ENCODE assay signal across 12 cellular contexts in genomic region chr7:1036164-1036928, GRCh38. TPM values are rescaled to one million over a fixed set of nuclear protein-coding genes. Genes with fewer than 3 reads are reported as not detected.
"Had no signal": no experiment of that assay in that cellular context is flagged by ENCODE, and none has a peak within 500 bp of the region (broad histone marks: within the 10 kb centered on the region; RNA-seq: fewer than 3 reads in every experiment).

No MANE protein-coding gene starts in this region.

RNA-seq across cellular contexts. Expression of gene GPER1, which starts 51.6 kb away (rescaled TPM):
- total RNA-seq: activated CD4-positive, alpha-beta T cell treated with anti-CD3 and anti-CD28 coated beads, Interleukin-2, amount 10 ng/mL, durations not matched to agents 24 days and 14 days; activated CD8-positive, alpha-beta memory T cell treated with anti-CD3 and anti-CD28 coated beads for 36 hours had no signal

RNA-seq across cellular contexts. Expression of gene CYP2W1, which starts 53.4 kb away (rescaled TPM):
- total RNA-seq: activated B cell treated with CpG ODN at 0.5 μM for 24 hours; activated CD4-positive, alpha-beta memory T cell treated with anti-CD3 and anti-CD28 coated beads for 36 hours; activated CD4-positive, alpha-beta T cell treated with anti-CD3 and anti-CD28 coated beads, Interleukin-2, amount 10 ng/mL, durations not matched to agents 24 days and 14 days; activated CD8-positive, alpha-beta memory T cell treated with anti-CD3 and anti-CD28 coated beads for 36 hours; activated CD8-positive, alpha-beta T cell treated with anti-CD3 and anti-CD28 coated beads for 36 hours; activated naive CD8-positive, alpha-beta T cell treated with anti-CD3 and anti-CD28 coated beads, Interleukin-2, amount 10 ng/mL, durations not matched to agents 7 days and 5 days; activated T-helper 2 cell treated with anti-CD3 and anti-CD28 coated beads, Interferon-gamma antibody, Interleukin-2, Interleukin-4, amounts not matched to agents 10 μg/mL and 5 μg/mL and 100 μg/mL, durations not matched to agents 14 hours and 24 hours and 36 hours; ascending aorta; body of pancreas; breast epithelium; cardiac septum; cerebellum had no signal
